ENCODE assay signal across 1 cellular context in the genomic region with DNA sequence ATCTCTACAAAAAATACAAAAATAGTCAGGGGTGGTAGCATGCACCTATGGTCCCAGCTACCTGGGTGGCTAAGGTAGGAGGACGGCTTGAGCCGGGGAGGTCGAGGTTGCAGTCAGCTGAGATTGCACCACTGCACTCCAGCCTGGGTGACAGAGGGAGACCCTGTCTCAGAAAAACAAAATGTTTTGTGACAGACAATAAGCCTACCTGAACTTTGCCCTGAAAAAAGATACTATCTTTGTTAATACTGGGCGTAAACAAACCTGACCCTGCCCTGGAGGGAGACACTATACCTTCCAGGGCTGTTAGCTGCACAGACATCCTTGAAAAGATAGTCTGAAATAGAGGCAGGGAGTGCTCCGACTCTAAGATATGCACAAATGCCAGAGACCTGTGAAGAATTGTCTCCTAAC.
TF ChIP-seq lines count a peak whose summit lies in the region.

No MANE protein-coding gene starts in this region.

TF ChIP-seq in HepG2, 621 proteins besides CTCF, POLR2A, EP300 and RAD21 (continued from another document):
- peak; percentile 85 for TF ChIP-seq TARDBP (CRISPR knock-in tag; IDR thresholded peaks at IDR 0.05)
- no peak for TF ChIP-seq ZNF296 (CRISPR knock-in tag; conservative IDR thresholded peaks at IDR 0.05)
- peak; percentile 91 for TF ChIP-seq PITX1 (CRISPR knock-in tag; IDR thresholded peaks at IDR 0.05)
- no peak for TF ChIP-seq STAT5B (CRISPR knock-in tag; IDR thresholded peaks at IDR 0.05)
- TF ChIP-seq, protein P1, sequence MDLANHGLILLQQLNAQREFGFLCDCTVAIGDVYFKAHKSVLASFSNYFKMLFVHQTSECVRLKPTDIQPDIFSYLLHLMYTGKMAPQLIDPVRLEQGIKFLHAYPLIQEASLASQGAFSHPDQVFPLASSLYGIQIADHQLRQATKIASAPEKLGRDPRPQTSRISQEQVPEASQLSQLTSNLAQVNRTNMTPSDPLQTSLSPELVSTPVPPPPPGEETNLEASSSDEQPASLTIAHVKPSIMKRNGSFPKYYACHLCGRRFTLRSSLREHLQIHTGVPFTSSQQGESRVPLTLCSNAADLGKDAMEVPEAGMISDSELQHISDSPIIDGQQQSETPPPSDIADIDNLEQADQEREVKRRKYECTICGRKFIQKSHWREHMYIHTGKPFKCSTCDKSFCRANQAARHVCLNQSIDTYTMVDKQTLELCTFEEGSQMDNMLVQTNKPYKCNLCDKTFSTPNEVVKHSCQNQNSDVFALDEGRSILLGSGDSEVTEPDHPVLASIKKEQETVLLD (CRISPR knock-in tag; IDR thresholded peaks at IDR 0.05; ENCODE audit: low read depth), result no peak
- TF ChIP-seq, protein P2, sequence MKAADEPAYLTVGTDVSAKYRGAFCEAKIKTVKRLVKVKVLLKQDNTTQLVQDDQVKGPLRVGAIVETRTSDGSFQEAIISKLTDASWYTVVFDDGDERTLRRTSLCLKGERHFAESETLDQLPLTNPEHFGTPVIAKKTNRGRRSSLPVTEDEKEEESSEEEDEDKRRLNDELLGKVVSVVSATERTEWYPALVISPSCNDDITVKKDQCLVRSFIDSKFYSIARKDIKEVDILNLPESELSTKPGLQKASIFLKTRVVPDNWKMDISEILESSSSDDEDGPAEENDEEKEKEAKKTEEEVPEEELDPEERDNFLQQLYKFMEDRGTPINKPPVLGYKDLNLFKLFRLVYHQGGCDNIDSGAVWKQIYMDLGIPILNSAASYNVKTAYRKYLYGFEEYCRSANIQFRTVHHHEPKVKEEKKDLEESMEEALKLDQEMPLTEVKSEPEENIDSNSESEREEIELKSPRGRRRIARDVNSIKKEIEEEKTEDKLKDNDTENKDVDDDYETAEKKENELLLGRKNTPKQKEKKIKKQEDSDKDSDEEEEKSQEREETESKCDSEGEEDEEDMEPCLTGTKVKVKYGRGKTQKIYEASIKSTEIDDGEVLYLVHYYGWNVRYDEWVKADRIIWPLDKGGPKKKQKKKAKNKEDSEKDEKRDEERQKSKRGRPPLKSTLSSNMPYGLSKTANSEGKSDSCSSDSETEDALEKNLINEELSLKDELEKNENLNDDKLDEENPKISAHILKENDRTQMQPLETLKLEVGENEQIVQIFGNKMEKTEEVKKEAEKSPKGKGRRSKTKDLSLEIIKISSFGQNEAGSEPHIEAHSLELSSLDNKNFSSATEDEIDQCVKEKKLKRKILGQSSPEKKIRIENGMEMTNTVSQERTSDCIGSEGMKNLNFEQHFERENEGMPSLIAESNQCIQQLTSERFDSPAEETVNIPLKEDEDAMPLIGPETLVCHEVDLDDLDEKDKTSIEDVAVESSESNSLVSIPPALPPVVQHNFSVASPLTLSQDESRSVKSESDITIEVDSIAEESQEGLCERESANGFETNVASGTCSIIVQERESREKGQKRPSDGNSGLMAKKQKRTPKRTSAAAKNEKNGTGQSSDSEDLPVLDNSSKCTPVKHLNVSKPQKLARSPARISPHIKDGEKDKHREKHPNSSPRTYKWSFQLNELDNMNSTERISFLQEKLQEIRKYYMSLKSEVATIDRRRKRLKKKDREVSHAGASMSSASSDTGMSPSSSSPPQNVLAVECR (CRISPR knock-in tag; IDR thresholded peaks at IDR 0.05; ENCODE audit: borderline replicate concordance), result peak; percentile 42; the same call in 1 of the 2 replicates
- TF ChIP-seq IKZF4 (CRISPR knock-in tag; IDR thresholded peaks at IDR 0.05; ENCODE audit: borderline replicate concordance, low read depth, not compliant biosample characterization), result no peak
- no peak for TF ChIP-seq ZNF569 (CRISPR knock-in tag; IDR thresholded peaks at IDR 0.05; ENCODE audit: borderline replicate concordance)
- no peak for TF ChIP-seq BHLHE40 (IDR thresholded peaks at IDR 0.05; ENCODE audit: low read length)
- TF ChIP-seq ISX (CRISPR knock-in tag; conservative IDR thresholded peaks at IDR 0.05), result no peak
- 0 out of 2 replicates have a peak, but pooled peaks have one; percentile 46 for TF ChIP-seq BORCS8-MEF2B (CRISPR knock-in tag; IDR thresholded peaks at IDR 0.05)
- TF ChIP-seq MTERF4 (CRISPR knock-in tag; IDR thresholded peaks at IDR 0.05), result 0 out of 2 replicates have a peak, but pooled peaks have one; percentile 52
- 0 out of 2 replicates have a peak, but pooled peaks have one; percentile 45 for TF ChIP-seq ZNF354B (CRISPR knock-in tag; IDR thresholded peaks at IDR 0.05)
- TF ChIP-seq ZNF619 (CRISPR knock-in tag; IDR thresholded peaks at IDR 0.05), result no peak
- no peak for TF ChIP-seq ZNF75D (CRISPR knock-in tag; IDR thresholded peaks at IDR 0.05; ENCODE audit: borderline replicate concordance)
- 0 out of 2 replicates have a peak, but pooled peaks have one; percentile 39 for TF ChIP-seq ATF1 (CRISPR knock-in tag; IDR thresholded peaks at IDR 0.05)
